In the genomic region with DNA sequence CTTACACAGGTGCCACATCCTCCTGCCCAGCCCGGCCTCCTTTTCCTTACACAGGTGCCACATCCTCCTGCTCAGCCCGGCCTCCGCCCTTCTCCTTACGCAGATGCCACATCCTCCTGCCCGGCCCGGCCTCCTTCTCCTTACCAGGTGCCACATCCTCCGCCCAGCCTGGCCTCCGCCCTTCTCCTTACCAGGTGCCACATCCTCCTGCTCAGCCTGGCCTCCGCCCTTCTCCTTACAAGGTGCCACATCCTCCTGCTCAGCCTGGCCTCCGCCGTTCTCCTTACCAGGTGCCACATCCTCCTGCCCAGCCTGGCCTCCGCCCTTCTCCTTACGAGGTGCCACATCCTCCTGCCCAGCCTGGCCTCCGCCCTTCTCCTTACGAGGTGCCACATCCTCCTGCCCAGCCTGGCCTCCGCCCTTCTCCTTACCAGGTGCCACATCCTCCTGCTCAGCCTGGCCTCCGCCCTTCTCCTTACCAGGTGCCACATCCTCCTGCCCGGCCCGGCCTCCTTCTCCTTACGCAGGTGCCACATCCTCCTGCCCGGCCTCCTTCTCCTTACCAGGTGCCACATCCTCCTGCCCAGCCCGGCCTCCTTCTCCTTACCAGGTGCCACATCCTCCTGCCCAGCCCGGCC, we compare ENCODE assay signal across 4 cellular contexts. TPM values are rescaled to one million over a fixed set of nuclear protein-coding genes. Genes with fewer than 3 reads are reported as not detected.
"Had no signal": no experiment of that assay in that cellular context is flagged by ENCODE, and none has a peak within 500 bp of the region (broad histone marks: within the 10 kb centered on the region; RNA-seq: fewer than 3 reads in every experiment).

No MANE protein-coding gene starts in this region.

RNA-seq across cellular contexts. Expression of a gene that starts 4.7 kb away (rescaled TPM):
- total RNA-seq: LHCN-M2, NCI-H460, Right ventricle myocardium superior, SJSA1 had no signal
